Comparison of ENCODE assay signal across 12 cellular contexts in genomic region chr2:38485734-38486133, GRCh38.
DNase-seq lines count a peak whose midpoint lies in the region; ATAC-seq, FAIRE-seq and TF ChIP-seq lines count a peak whose summit lies in the region.
"Had no signal": no experiment of that assay in that cellular context is flagged by ENCODE, and none has a peak within 500 bp of the region (broad histone marks: within the 10 kb centered on the region; RNA-seq: fewer than 3 reads in every experiment).

No MANE protein-coding gene starts in this region.

- H3K27ac Mint-ChIP-seq in endodermal cell, result no peak overlapping the region
- H3K27ac Mint-ChIP-seq: activated CD4-positive, alpha-beta T cell treated with anti-CD3 and anti-CD28 coated beads, Interleukin-2, amount 10 ng/mL, durations not matched to agents 7 days and 5 days; CD4-positive, alpha-beta memory T cell had no signal

- H3K4me1 Mint-ChIP-seq in endodermal cell, result peaks cover 10% of the 10 kb centered on the region
- H3K4me1 Mint-ChIP-seq: activated CD4-positive, alpha-beta T cell treated with anti-CD3 and anti-CD28 coated beads, Interleukin-2, amount 10 ng/mL, durations not matched to agents 7 days and 5 days; CD4-positive, alpha-beta memory T cell had no signal

- no peak for FAIRE-seq in GM12892 (lab: Jason Lieb, UNC)
- FAIRE-seq: kidney had no signal

- ATAC-seq in GM21367 (IDR thresholded peaks at IDR 0.05; ENCODE audit: unreplicated experiment) (peak; percentile 92), HG03135 (IDR thresholded peaks at IDR 0.05; ENCODE audit: unreplicated experiment) (peak; percentile 97), esophagus mucosa (no peak)

- no peaks in the 10 kb centered on the region for H3K36me3 Mint-ChIP-seq in endodermal cell (ENCODE audit: low read depth)

- TF ChIP-seq POLR2A in GM12892 (IDR thresholded peaks at IDR 0.05; ENCODE audit: low read depth, low read length), result no peak

- H3K4me1 ChIP-seq in endodermal cell (ENCODE audit: control insufficient read depth, insufficient read depth, low read length), result no peaks in the 10 kb centered on the region

- peaks cover 5% of the 10 kb centered on the region for H3K9me3 ChIP-seq in endodermal cell (ENCODE audit: control insufficient read depth, low read length)

- no peak overlapping the region for H3K4me3 Mint-ChIP-seq in endodermal cell
- H3K4me3 Mint-ChIP-seq: activated CD4-positive, alpha-beta T cell treated with anti-CD3 and anti-CD28 coated beads, Interleukin-2, amount 10 ng/mL, durations not matched to agents 7 days and 5 days; CD4-positive, alpha-beta memory T cell had no signal

- DNase-seq in GM12892 (ENCODE audit: insufficient read length) (peak; percentile 45), SKM-1 (lab: John Stamatoyannopoulos, UW; ENCODE audit: unreplicated experiment) (peak; percentile 74), midbrain (lab: John Stamatoyannopoulos, UW) (no peak), HUDEP-2 (lab: John Stamatoyannopoulos, UW; ENCODE audit: unreplicated experiment in 76 of 76) (no peak), endodermal cell (no peak)
- DNase-seq: activated CD4-positive, alpha-beta T cell treated with anti-CD3 and anti-CD28 coated beads, Interleukin-2, amount 10 ng/mL, durations not matched to agents 7 days and 5 days; CD4-positive, alpha-beta memory T cell; kidney; NCI-H1105 had no signal

- no peak overlapping the region for H3K9ac ChIP-seq in endodermal cell (ENCODE audit: extremely low read depth, low read length, poor library complexity, severe bottlenecking)

- no peaks in the 10 kb centered on the region for H3K27me3 Mint-ChIP-seq in endodermal cell (ENCODE audit: insufficient read depth)
- H3K27me3 Mint-ChIP-seq: activated CD4-positive, alpha-beta T cell treated with anti-CD3 and anti-CD28 coated beads, Interleukin-2, amount 10 ng/mL, durations not matched to agents 7 days and 5 days; CD4-positive, alpha-beta memory T cell had no signal

- H3K27ac ChIP-seq in endodermal cell (ENCODE audit: low read depth, low read length), result no peak overlapping the region

- H3K27me3 ChIP-seq in endodermal cell (ENCODE audit: control insufficient read depth, insufficient read depth, low read length, poor library complexity, severe bottlenecking), result no peaks in the 10 kb centered on the region

- WGBS in endodermal cell (ENCODE audit: insufficient coverage in 1 of 2, insufficient read length in 1 of 2), 2 experiments, result 94% methylated on average over 2 of the region's 3 CpGs; no CpG with 5 or more reads in 1 of the 2 experiments

- TF ChIP-seq CTCF in endodermal cell (conservative IDR thresholded peaks at IDR 0.05), result no peak

- H3K4me3 ChIP-seq in endodermal cell (ENCODE audit: low read length), result no peak overlapping the region

- H3K36me3 ChIP-seq in endodermal cell (ENCODE audit: control insufficient read depth, insufficient read depth, low read length), result no peaks in the 10 kb centered on the region

- peaks cover 12% of the 10 kb centered on the region for H3K9me3 Mint-ChIP-seq in endodermal cell

Comparison
In these comparisons a context has a peak if more than half of its experiments do, and no peak if none do; other contexts are left out.
1. DNase-seq: peak in GM12892 (single experiment) and SKM-1 (single experiment); none in midbrain (single experiment), HUDEP-2 (0 of 76) and endodermal cell (single experiment).